Comparison of ENCODE assay signal across 8 cellular contexts in genomic region chr17:17001874-17002520, GRCh38. TPM values are rescaled to one million over a fixed set of nuclear protein-coding genes. Genes with fewer than 3 reads are reported as not detected.
DNase-seq lines count a peak whose midpoint lies in the region; ATAC-seq lines count a peak whose summit lies in the region.

No MANE protein-coding gene starts in this region.

- CTCF ChIA-PET in T-cell (lab: Charles Lee): no interaction called here

- no peaks in the 10 kb centered on the region for H3K36me3 ChIP-seq in BLaER1 treated with 17β-estradiol and CSF1 and Interleukin-3, amounts not matched to agents 10 nM and 100 nM

- peaks cover 2 to 6% (median 3%) of the 10 kb centered on the region in 3 donors for H3K4me1 Mint-ChIP-seq in T-cell

- H3K27ac Mint-ChIP-seq in T-cell: no peak overlapping the region

- H3K4me3 Mint-ChIP-seq in T-cell: no peak overlapping the region

- peaks cover 0 to 14% (median 0%) of the 10 kb centered on the region in 11 experiments; a peak in 2 of 22 replicates for H4K20me1 ChIP-seq in BLaER1 treated with 17β-estradiol and CSF1 and Interleukin-3, amounts not matched to agents 10 nM and 100 nM

- DNase-seq in NCI-H1092 treated with DMSO at 0.1 percent for 48 hours (lab: John Stamatoyannopoulos, UW): peak; percentile 18
- peak; percentile 22 to 81 (median 68) for DNase-seq in T-cell
- DNase-seq in activated naive CD8-positive, alpha-beta T cell treated with anti-CD3 and anti-CD28 coated beads, Interleukin-2, amount 50 U/mL, for 16 hours (ENCODE audit: low read depth, low spot score): peak; percentile 63
- DNase-seq in left cardiac atrium: peak; percentile 85
- DNase-seq in sciatic nerve (ENCODE audit: low spot score): peak; percentile 90

- H3K27me3 Mint-ChIP-seq in T-cell: no peaks in the 10 kb centered on the region

- H3K9me3 Mint-ChIP-seq in T-cell: no peaks in the 10 kb centered on the region

- H3K4me1 ChIP-seq in BLaER1 treated with 17β-estradiol and CSF1 and Interleukin-3, amounts not matched to agents 10 nM and 100 nM: peaks cover 4 to 69% (median 53%) of the 10 kb centered on the region in 10 experiments; a peak in 18 of 20 replicates

- POLR2A ChIA-PET in T-cell (lab: Charles Lee): no interaction called here

- peak; percentile 62 for ATAC-seq in GM21529 (IDR thresholded peaks at IDR 0.05; ENCODE audit: unreplicated experiment)
- peak; percentile 87 to 97 (median 93) for ATAC-seq in T-cell (replicated peaks in 1 of 4)
- peak; percentile 89 to 91 for ATAC-seq in left cardiac atrium
- peak; percentile 90 for ATAC-seq in sciatic nerve
- ATAC-seq in GM21723 (IDR thresholded peaks at IDR 0.05; ENCODE audit: unreplicated experiment): no peak

- H3K4me2 ChIP-seq in BLaER1 treated with 17β-estradiol and CSF1 and Interleukin-3, amounts not matched to agents 10 nM and 100 nM: peak overlapping the region; percentile 15 to 85 (median 42); a peak in 16 of 22 replicates

- H3K4me3 ChIP-seq in BLaER1 treated with 17β-estradiol and CSF1 and Interleukin-3, amounts not matched to agents 10 nM and 100 nM: no peak overlapping the region

- intact Hi-C loops in left cardiac atrium (cut with DNase I) (loop anchor here (10.0 kb wide), 5 partner anchors 113 to 643 kb away; partner anchors contain the start of gene FLCN (in 1 of the 2)), sciatic nerve (cut with DNase I) (no loop called here)

- H3K9me3 ChIP-seq in BLaER1 treated with 17β-estradiol and CSF1 and Interleukin-3, amounts not matched to agents 10 nM and 100 nM (replicated peaks in 1 of 11): peaks cover 0 to 6% (median 0%) of the 10 kb centered on the region in 11 experiments; a peak in 3 of 22 replicates

- H3K9ac ChIP-seq in BLaER1 treated with 17β-estradiol and CSF1 and Interleukin-3, amounts not matched to agents 10 nM and 100 nM: peak overlapping the region in 1 of 11 experiments; percentile 6; a peak in 1 of 22 replicates

- H3K27ac ChIP-seq in BLaER1 treated with 17β-estradiol and CSF1 and Interleukin-3, amounts not matched to agents 10 nM and 100 nM: no peak overlapping the region

- H3K36me3 Mint-ChIP-seq in T-cell: no peaks in the 10 kb centered on the region

- peaks cover 0 to 20% (median 0%) of the 10 kb centered on the region in 11 experiments; a peak in 2 of 22 replicates for H3K27me3 ChIP-seq in BLaER1 treated with 17β-estradiol and CSF1 and Interleukin-3, amounts not matched to agents 10 nM and 100 nM

RNA-seq across cellular contexts. Expression of gene TNFRSF13B, which starts 30.1 kb away (rescaled TPM):
- total RNA-seq in T-cell (1 to 10 TPM in 3 of 5 donors, under 1 TPM in 1, not detected in 1; 0.60 to 7.2 (median 5.0) TPM), left cardiac atrium (not detected), sciatic nerve (not detected)

RNA-seq across cellular contexts. Expression of gene MPRIP, which starts 40.3 kb away (rescaled TPM):
- total RNA-seq in T-cell (100 to 1,000 TPM; 189 to 266 (median 247) TPM), left cardiac atrium (100 to 1,000 TPM; 247 to 329 TPM), sciatic nerve (500 TPM)

Comparison
In these comparisons a context has a peak if more than half of its experiments do, and no peak if none do; other contexts are left out.
1. DNase-seq: peak in every context shown above with its lines; median percentile 90 in sciatic nerve; 85 in left cardiac atrium; 68 in T-cell; 63 in activated naive CD8-positive, alpha-beta T cell treated with anti-CD3 and anti-CD28 coated beads, Interleukin-2, amount 50 U/mL, for 16 hours; 18 in NCI-H1092 treated with DMSO at 0.1 percent for 48 hours.